1 cellular context compared by ENCODE assay signal in the genomic region with DNA sequence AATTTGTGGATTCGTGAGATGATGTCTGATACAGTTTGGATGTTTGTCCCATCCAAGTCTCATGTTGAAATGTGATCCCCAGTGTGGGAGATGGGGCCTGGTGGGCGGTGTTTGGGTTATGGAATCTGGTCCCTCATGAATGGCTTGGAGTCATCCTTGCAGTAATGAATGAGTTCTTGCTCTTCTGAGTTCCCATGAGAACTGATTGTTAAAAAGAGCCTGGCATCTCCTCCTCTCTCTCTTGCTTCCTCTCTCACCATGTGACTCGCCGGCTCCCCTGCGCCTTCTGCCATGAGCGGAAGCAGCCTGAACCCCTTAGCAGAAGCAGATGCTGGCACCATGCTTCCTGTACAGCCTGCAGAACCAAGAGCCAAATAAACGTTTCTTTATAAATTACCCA.
TF ChIP-seq lines count a peak whose summit lies in the region.

No MANE protein-coding gene starts in this region.

TF ChIP-seq in HepG2, 621 proteins besides CTCF, POLR2A, EP300 and RAD21:
- TF ChIP-seq ZNF616 (CRISPR knock-in tag; IDR thresholded peaks at IDR 0.05; ENCODE audit: low read depth) (no peak), MBD4 (IDR thresholded peaks at IDR 0.05; ENCODE audit: borderline replicate concordance, low read length) (no peak), ZNF776 (CRISPR knock-in tag; IDR thresholded peaks at IDR 0.05) (no peak), FLYWCH1 (CRISPR knock-in tag; IDR thresholded peaks at IDR 0.05) (no peak), CBX5 (CRISPR knock-in tag; IDR thresholded peaks at IDR 0.05; ENCODE audit: borderline replicate concordance) (no peak), ZNF292 (CRISPR knock-in tag; IDR thresholded peaks at IDR 0.05; ENCODE audit: borderline replicate concordance, low read depth) (no peak), ARID2 (CRISPR knock-in tag; IDR thresholded peaks at IDR 0.05; ENCODE audit: borderline replicate concordance) (no peak), RBFOX2 (IDR thresholded peaks at IDR 0.05; ENCODE audit: low read depth, low read length) (no peak), ZNF230 (CRISPR knock-in tag; IDR thresholded peaks at IDR 0.05) (no peak)
- TF ChIP-seq, protein P1, sequence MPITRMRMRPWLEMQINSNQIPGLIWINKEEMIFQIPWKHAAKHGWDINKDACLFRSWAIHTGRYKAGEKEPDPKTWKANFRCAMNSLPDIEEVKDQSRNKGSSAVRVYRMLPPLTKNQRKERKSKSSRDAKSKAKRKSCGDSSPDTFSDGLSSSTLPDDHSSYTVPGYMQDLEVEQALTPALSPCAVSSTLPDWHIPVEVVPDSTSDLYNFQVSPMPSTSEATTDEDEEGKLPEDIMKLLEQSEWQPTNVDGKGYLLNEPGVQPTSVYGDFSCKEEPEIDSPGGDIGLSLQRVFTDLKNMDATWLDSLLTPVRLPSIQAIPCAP (CRISPR knock-in tag; IDR thresholded peaks at IDR 0.05; ENCODE audit: low read depth): no peak
TF ChIP-seq in HepG2: peak in this region for 0.
